11 cellular contexts compared by ENCODE assay signal in the genomic region with DNA sequence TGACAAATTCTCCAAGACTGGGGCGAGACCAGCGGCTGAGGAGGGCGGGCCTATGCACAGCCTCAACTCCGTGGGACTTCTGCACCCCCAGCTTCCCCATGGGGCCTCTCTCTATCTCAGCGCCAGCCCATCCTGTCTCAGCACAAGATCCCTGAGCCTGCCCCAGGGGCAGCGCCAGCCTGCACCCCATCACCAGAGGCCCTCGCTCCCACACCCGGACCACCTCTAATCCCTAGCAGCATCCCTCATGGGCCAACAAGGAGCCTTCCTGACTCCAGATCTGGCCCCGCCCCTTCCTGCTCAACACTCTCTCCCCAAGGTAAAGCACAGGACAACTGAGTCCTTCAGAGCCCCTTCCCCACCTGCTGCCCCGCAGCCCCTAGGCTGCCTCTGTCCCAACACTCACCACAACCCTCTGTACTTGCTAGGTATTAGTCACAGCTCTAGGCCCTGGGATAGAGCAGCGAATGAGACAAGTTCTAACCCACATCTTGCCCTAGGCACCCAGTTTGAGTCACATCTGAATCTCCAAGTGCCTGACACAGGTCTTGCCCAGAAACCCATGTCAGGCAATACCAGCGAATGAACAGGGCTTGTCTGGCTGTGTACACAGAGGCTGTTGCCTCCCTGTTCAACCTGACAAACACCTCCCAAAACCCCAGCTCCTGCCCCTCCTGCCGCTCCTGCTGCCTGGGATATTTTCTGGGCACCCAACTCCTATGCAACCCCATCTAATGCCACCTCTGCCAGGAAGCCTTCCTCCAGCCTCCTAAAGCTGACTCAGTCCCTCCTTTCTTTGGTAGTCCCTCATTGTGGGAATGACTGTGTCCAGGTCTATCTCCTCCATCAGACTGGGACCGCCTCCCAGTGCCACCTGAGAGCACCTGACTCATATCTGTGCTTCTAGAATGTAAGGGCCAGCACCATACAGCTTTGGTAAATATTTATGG. TPM values are rescaled to one million over a fixed set of nuclear protein-coding genes. Genes with fewer than 3 reads are reported as not detected.
DNase-seq lines count a peak whose midpoint lies in the region; ATAC-seq and TF ChIP-seq lines count a peak whose summit lies in the region.
"Had no signal": no experiment of that assay in that cellular context is flagged by ENCODE, and none has a peak within 500 bp of the region (broad histone marks: within the 10 kb centered on the region; RNA-seq: fewer than 3 reads in every experiment).

No MANE protein-coding gene starts in this region.

- no peaks in the 10 kb centered on the region for H3K9me3 ChIP-seq in lower lobe of right lung

- H3K9me3 Mint-ChIP-seq in brain, result no peaks in the 10 kb centered on the region
- H3K9me3 Mint-ChIP-seq: dendritic cell treated with granulocyte-macrophage colony-stimulating factor and Interleukin-4, amounts not matched to agents 40 ng/mL and 50 ng/mL, for 4 days had no signal

- no peaks in the 10 kb centered on the region for H3K36me3 ChIP-seq in lower lobe of right lung

- DNase-seq in activated CD8-positive, alpha-beta memory T cell treated with anti-CD3 and anti-CD28 coated beads, Interleukin-2, amount 50 U/mL, for 48 hours, result peak; percentile 72
- DNase-seq in activated CD8-positive, alpha-beta memory T cell treated with anti-CD3 and anti-CD28 coated beads for 24 hours, result no peak
- peak; percentile 93 for DNase-seq in M059J (ENCODE audit: low read depth)
- peak in 2 of 3 donors; percentile 27 to 53 for DNase-seq in stimulated activated CD4-positive, alpha-beta T cell treated with anti-CD3 and anti-CD28 coated beads, TNF-alpha, amount 100 ng/mL, for 48 hours (ENCODE audit: low read depth in 3 of 3)
- DNase-seq in lower lobe of right lung, result no peak
- DNase-seq in cortex of kidney (lab: John Stamatoyannopoulos, UW), result no peak
- DNase-seq in inferior parietal cortex (ENCODE audit: extremely low spot score), result no peak

- no peak overlapping the region for H3K4me3 Mint-ChIP-seq in brain
- H3K4me3 Mint-ChIP-seq: dendritic cell treated with granulocyte-macrophage colony-stimulating factor and Interleukin-4, amounts not matched to agents 40 ng/mL and 50 ng/mL, for 4 days had no signal

- TF ChIP-seq CTCF in brain (conservative IDR thresholded peaks at IDR 0.05) (no peak), lower lobe of right lung (IDR thresholded peaks at IDR 0.05) (no peak)

- H3K4me1 ChIP-seq in lower lobe of right lung, result no peaks in the 10 kb centered on the region

- peaks cover 64% of the 10 kb centered on the region for H3K36me3 Mint-ChIP-seq in brain

- no peaks in the 10 kb centered on the region for H3K4me1 Mint-ChIP-seq in brain

- H3K27ac ChIP-seq in lower lobe of right lung, result no peak overlapping the region
- H3K27ac ChIP-seq: C4-2B had no signal

- ATAC-seq in lower lobe of right lung, result no peak

- intact Hi-C loops in lower lobe of right lung (cut with DNase I), result no loop called here

- no peaks in the 10 kb centered on the region for H3K27me3 ChIP-seq in lower lobe of right lung (ENCODE audit: low read depth)

- no peak overlapping the region for H3K4me3 ChIP-seq in lower lobe of right lung

- H3K27ac Mint-ChIP-seq in brain, result peak overlapping the region in 4 of 5 experiments; percentile 14 to 79 (median 32)
- H3K27ac Mint-ChIP-seq: dendritic cell treated with granulocyte-macrophage colony-stimulating factor and Interleukin-4, amounts not matched to agents 40 ng/mL and 50 ng/mL, for 4 days had no signal

- H3K27me3 Mint-ChIP-seq in brain, result peaks cover 2% of the 10 kb centered on the region
- H3K27me3 Mint-ChIP-seq: dendritic cell treated with granulocyte-macrophage colony-stimulating factor and Interleukin-4, amounts not matched to agents 40 ng/mL and 50 ng/mL, for 4 days had no signal

RNA-seq across cellular contexts. Expression of gene GRIK5, which starts 18.6 kb away (rescaled TPM):
- total RNA-seq in M059J (2014; rRNA removed; shearing (Covaris generic)), result 0.07 TPM in 1 of 2 replicates, not detected in the other
- 56.5 TPM for polyA plus RNA-seq in brain (ENCODE audit: insufficient read depth, low read depth, low replicate concordance)
- 0.41 TPM for total RNA-seq in lower lobe of right lung

RNA-seq across cellular contexts. Expression of gene ZNF574, which starts 24.5 kb away (rescaled TPM):
- total RNA-seq in M059J (2014; rRNA removed; shearing (Covaris generic)), result 18.1 and 29.9 TPM in 2 replicates
- 17.8 TPM for polyA plus RNA-seq in brain (ENCODE audit: insufficient read depth, low read depth, low replicate concordance)
- 11.8 TPM for total RNA-seq in lower lobe of right lung

RNA-seq across cellular contexts. Expression of gene ATP1A3, which starts 57.4 kb away (rescaled TPM):
- 0.05 TPM in 1 of 2 replicates, not detected in the other for total RNA-seq in M059J (2014; rRNA removed; shearing (Covaris generic))
- polyA plus RNA-seq in brain (ENCODE audit: insufficient read depth, low read depth, low replicate concordance), result 213 TPM
- 0.97 TPM for total RNA-seq in lower lobe of right lung
- total RNA-seq: skeletal muscle tissue had no signal

Comparison
In these comparisons a context has a peak if more than half of its experiments do, and no peak if none do; other contexts are left out.
1. DNase-seq: peak in activated CD8-positive, alpha-beta memory T cell treated with anti-CD3 and anti-CD28 coated beads, Interleukin-2, amount 50 U/mL, for 48 hours (single experiment), M059J (single experiment) and stimulated activated CD4-positive, alpha-beta T cell treated with anti-CD3 and anti-CD28 coated beads, TNF-alpha, amount 100 ng/mL, for 48 hours (2 of 3); none in activated CD8-positive, alpha-beta memory T cell treated with anti-CD3 and anti-CD28 coated beads for 24 hours (single experiment), lower lobe of right lung (single experiment), cortex of kidney (single experiment) and inferior parietal cortex (single experiment).